ENCODE assay signal across 33 cellular contexts in genomic region chr10:88968316-88968882, GRCh38. TPM values are rescaled to one million over a fixed set of nuclear protein-coding genes. Genes with fewer than 3 reads are reported as not detected.
DNase-seq lines count a peak whose midpoint lies in the region; ATAC-seq and TF ChIP-seq lines count a peak whose summit lies in the region.
"Had no signal": no experiment of that assay in that cellular context is flagged by ENCODE, and none has a peak within 500 bp of the region (broad histone marks: within the 10 kb centered on the region; RNA-seq: fewer than 3 reads in every experiment).

No MANE protein-coding gene starts in this region.

- 38% methylated on average over 3 of the region's 3 CpGs for WGBS in esophagus muscularis mucosa

- TF ChIP-seq CTCF in esophagus muscularis mucosa (IDR thresholded peaks at IDR 0.05) (no peak), osteocyte (IDR thresholded peaks at IDR 0.05) (no peak), tibial artery (IDR thresholded peaks at IDR 0.05) (no peak), PC-3 (conservative IDR thresholded peaks at IDR 0.05; ENCODE audit: low read depth, low read length) (no peak)

- peak; percentile 22 for DNase-seq in GM03348 (ENCODE audit: low spot score)
- no peak for DNase-seq in esophagus muscularis mucosa (ENCODE audit: extremely low spot score)
- DNase-seq in osteocyte (ENCODE audit: extremely low spot score, unreplicated experiment) = no peak
- DNase-seq in tibial artery = no peak
- no peak for DNase-seq in PC-3
- DNase-seq in NCI-H69 (lab: John Stamatoyannopoulos, UW) = no peak
- DNase-seq in NCI-H2171 (lab: John Stamatoyannopoulos, UW) = no peak
- DNase-seq in activated naive CD4-positive, alpha-beta T cell treated with anti-CD3 and anti-CD28 coated beads, Interleukin-2, amount 10 ng/mL, durations not matched to agents 7 days and 5 days = no peak
- DNase-seq: ACHN; activated CD4-positive, alpha-beta T cell treated with anti-CD3 and anti-CD28 coated beads for 4 hours; activated CD8-positive, alpha-beta memory T cell treated with anti-CD3 and anti-CD28 coated beads for 24 hours; activated gamma-delta T cell treated with Interleukin-2 at 50 U/mL for 16 hours; activated naive CD8-positive, alpha-beta T cell treated with anti-CD3 and anti-CD28 coated beads, Interleukin-2, amount 50 U/mL, for 24 hours; activated T-cell treated with anti-CD3 and anti-CD28 coated beads, Interleukin-2, amount 50 U/mL, for 24 hours; body of pancreas; Calu3; effector memory CD4-positive, alpha-beta T cell; foreskin melanocyte; NCI-H1092 treated with DMSO at 0.1 percent for 48 hours; NCI-H1930; NCI-H526; Peyer's patch; posterior cingulate gyrus; SHP77 treated with DMSO at 0.1 percent for 48 hours; stimulated activated naive CD8-positive, alpha-beta T cell treated with anti-CD3 and anti-CD28 coated beads, Interleukin-15, amount 100 ng/mL, for 72 hours; T-helper 9 cell; upper lobe of left lung had no signal

- H3K27ac ChIP-seq in esophagus muscularis mucosa (replicated peaks in 1 of 4) (peak overlapping the region; percentile 70 to 79 (median 76)), tibial artery (peak overlapping the region; percentile 77 to 81), PC-3 (ENCODE audit: low read length) (no peak overlapping the region)
- H3K27ac ChIP-seq: body of pancreas, neural progenitor cell, Peyer's patch, upper lobe of left lung, VCaP had no signal

- H3K9me3 Mint-ChIP-seq in osteocyte (ENCODE audit: unreplicated experiment) = no peaks in the 10 kb centered on the region
- H3K9me3 Mint-ChIP-seq in activated naive CD4-positive, alpha-beta T cell treated with anti-CD3 and anti-CD28 coated beads, Interleukin-2, amount 10 ng/mL, durations not matched to agents 7 days and 5 days = no peaks in the 10 kb centered on the region
- H3K9me3 Mint-ChIP-seq: activated naive CD8-positive, alpha-beta T cell treated with anti-CD3 and anti-CD28 coated beads, Interleukin-2, amount 50 U/mL, for 24 hours; activated T-cell treated with anti-CD3 and anti-CD28 coated beads, Interleukin-2, amount 50 U/mL, for 24 hours; CD14-positive monocyte; neural progenitor cell; stimulated activated naive CD8-positive, alpha-beta T cell treated with anti-CD3 and anti-CD28 coated beads, Interleukin-15, amount 100 ng/mL, for 72 hours had no signal

- no peaks in the 10 kb centered on the region for H3K9me2 ChIP-seq in PC-3 (replicated peaks; ENCODE audit: low read length)

- no peaks in the 10 kb centered on the region for H4K20me1 ChIP-seq in PC-3 (ENCODE audit: low read length)

- no peak for ATAC-seq in PC-3
- ATAC-seq: activated naive CD8-positive, alpha-beta T cell treated with anti-CD3 and anti-CD28 coated beads, Interleukin-2, amount 50 U/mL, for 24 hours; body of pancreas; GM12878; sciatic nerve; stimulated activated naive CD8-positive, alpha-beta T cell treated with anti-CD3 and anti-CD28 coated beads, Interleukin-15, amount 100 ng/mL, for 72 hours had no signal

- no peak for TF ChIP-seq POLR2A in esophagus muscularis mucosa (IDR thresholded peaks at IDR 0.05; ENCODE audit: low read depth)

- BruUV-seq in PC-3 (replicated peaks; lab: Mats Ljungman, UMichigan) = no TSS peak

- intact Hi-C loops in esophagus muscularis mucosa (cut with DNase I) (no loop called here), tibial artery (cut with DNase I; ENCODE audit: low total_unique reads) (no loop called here), PC-3 (cut with micrococcal nuclease) (no loop called here)

- H2AFZ ChIP-seq in PC-3 (ENCODE audit: low read length) = no peak overlapping the region
- H2AFZ ChIP-seq: neural progenitor cell had no signal

- no peaks in the 10 kb centered on the region for H3K79me2 ChIP-seq in PC-3 (ENCODE audit: low read length)

- H3K4me1 Mint-ChIP-seq in osteocyte (ENCODE audit: unreplicated experiment) = peaks cover 37% of the 10 kb centered on the region
- H3K4me1 Mint-ChIP-seq in activated naive CD4-positive, alpha-beta T cell treated with anti-CD3 and anti-CD28 coated beads, Interleukin-2, amount 10 ng/mL, durations not matched to agents 7 days and 5 days = peaks cover 4% of the 10 kb centered on the region
- H3K4me1 Mint-ChIP-seq: activated naive CD8-positive, alpha-beta T cell treated with anti-CD3 and anti-CD28 coated beads, Interleukin-2, amount 50 U/mL, for 24 hours; neural progenitor cell; stimulated activated naive CD8-positive, alpha-beta T cell treated with anti-CD3 and anti-CD28 coated beads, Interleukin-15, amount 100 ng/mL, for 72 hours had no signal

- CTCF ChIA-PET in PC-3 (lab: Charles Lee) = interaction anchor here (0.5 kb wide), 1 partner anchor 22 kb away, joined by 3 read pairs; no protein-coding TSS in a partner anchor
- CTCF ChIA-PET in activated naive CD4-positive, alpha-beta T cell treated with anti-CD3 and anti-CD28 coated beads, Interleukin-2, amount 10 ng/mL, durations not matched to agents 7 days and 5 days (lab: Charles Lee) = interaction anchor here (1.5 kb wide), 1 partner anchor 36 kb away, joined by 3 read pairs; no protein-coding TSS in a partner anchor

- peaks cover 19 to 80% (median 76%) of the 10 kb centered on the region in 4 donors for H3K4me1 ChIP-seq in esophagus muscularis mucosa
- H3K4me1 ChIP-seq in tibial artery = peaks cover 0 to 99% (median 53%) of the 10 kb centered on the region in 4 donors
- H3K4me1 ChIP-seq in PC-3 (ENCODE audit: insufficient read depth, low read length) = no peaks in the 10 kb centered on the region
- H3K4me1 ChIP-seq: body of pancreas, neural progenitor cell, Peyer's patch had no signal

- no peak for TF ChIP-seq EP300 in esophagus muscularis mucosa (IDR thresholded peaks at IDR 0.05)

- POLR2A ChIA-PET in PC-3 (lab: Charles Lee; ENCODE audit: unreplicated experiment) = no interaction called here

- H3K36me3 Mint-ChIP-seq in osteocyte (ENCODE audit: unreplicated experiment) = no peaks in the 10 kb centered on the region
- peaks cover 1% of the 10 kb centered on the region for H3K36me3 Mint-ChIP-seq in activated naive CD4-positive, alpha-beta T cell treated with anti-CD3 and anti-CD28 coated beads, Interleukin-2, amount 10 ng/mL, durations not matched to agents 7 days and 5 days
- H3K36me3 Mint-ChIP-seq: CD14-positive monocyte, neural progenitor cell had no signal

- no peak overlapping the region for H3K4me2 ChIP-seq in PC-3 (ENCODE audit: low read length)
- H3K4me2 ChIP-seq: neural progenitor cell had no signal

- no peaks in the 10 kb centered on the region for H3K36me3 ChIP-seq in esophagus muscularis mucosa
- no peaks in the 10 kb centered on the region for H3K36me3 ChIP-seq in tibial artery
- no peaks in the 10 kb centered on the region for H3K36me3 ChIP-seq in PC-3 (ENCODE audit: low read depth, low read length)
- H3K36me3 ChIP-seq: neural progenitor cell, Peyer's patch, upper lobe of left lung had no signal

- H3K27me3 Mint-ChIP-seq in osteocyte (ENCODE audit: unreplicated experiment) = no peaks in the 10 kb centered on the region
- H3K27me3 Mint-ChIP-seq in activated naive CD4-positive, alpha-beta T cell treated with anti-CD3 and anti-CD28 coated beads, Interleukin-2, amount 10 ng/mL, durations not matched to agents 7 days and 5 days = no peaks in the 10 kb centered on the region
- H3K27me3 Mint-ChIP-seq: activated naive CD8-positive, alpha-beta T cell treated with anti-CD3 and anti-CD28 coated beads, Interleukin-2, amount 50 U/mL, for 24 hours; activated T-cell treated with anti-CD3 and anti-CD28 coated beads, Interleukin-2, amount 50 U/mL, for 24 hours; stimulated activated naive CD8-positive, alpha-beta T cell treated with anti-CD3 and anti-CD28 coated beads, Interleukin-15, amount 100 ng/mL, for 72 hours had no signal

- H3F3A ChIP-seq in PC-3 (ENCODE audit: low read length, unreplicated experiment) = no peaks in the 10 kb centered on the region

- no peak overlapping the region for H3K4me3 Mint-ChIP-seq in osteocyte (ENCODE audit: unreplicated experiment)
- H3K4me3 Mint-ChIP-seq in activated naive CD4-positive, alpha-beta T cell treated with anti-CD3 and anti-CD28 coated beads, Interleukin-2, amount 10 ng/mL, durations not matched to agents 7 days and 5 days = no peak overlapping the region
- H3K4me3 Mint-ChIP-seq: activated naive CD8-positive, alpha-beta T cell treated with anti-CD3 and anti-CD28 coated beads, Interleukin-2, amount 50 U/mL, for 24 hours; activated T-cell treated with anti-CD3 and anti-CD28 coated beads, Interleukin-2, amount 50 U/mL, for 24 hours; CD14-positive monocyte; neural progenitor cell; stimulated activated naive CD8-positive, alpha-beta T cell treated with anti-CD3 and anti-CD28 coated beads, Interleukin-15, amount 100 ng/mL, for 72 hours had no signal

- H3K9me3 ChIP-seq in esophagus muscularis mucosa (no peaks in the 10 kb centered on the region), tibial artery (no peaks in the 10 kb centered on the region), PC-3 (ENCODE audit: low read length) (no peaks in the 10 kb centered on the region)
- H3K9me3 ChIP-seq: body of pancreas, Peyer's patch, upper lobe of left lung had no signal

- no peak overlapping the region for H3K4me3 ChIP-seq in esophagus muscularis mucosa
- no peak overlapping the region for H3K4me3 ChIP-seq in tibial artery
- H3K4me3 ChIP-seq in PC-3 (ENCODE audit: low read length) = no peak overlapping the region
- H3K4me3 ChIP-seq: body of pancreas, GM12878, lung, neural progenitor cell, Peyer's patch, upper lobe of left lung had no signal

- H3K9ac ChIP-seq in PC-3 (ENCODE audit: low read length) = no peak overlapping the region
- H3K9ac ChIP-seq: neural progenitor cell had no signal

- H3K27me3 ChIP-seq in esophagus muscularis mucosa (no peaks in the 10 kb centered on the region), tibial artery (no peaks in the 10 kb centered on the region), PC-3 (ENCODE audit: low read length) (no peaks in the 10 kb centered on the region)
- H3K27me3 ChIP-seq: body of pancreas, neural progenitor cell, Peyer's patch, upper lobe of left lung had no signal

- H3K27ac Mint-ChIP-seq in osteocyte (ENCODE audit: unreplicated experiment) = peak overlapping the region; percentile 33
- H3K27ac Mint-ChIP-seq in activated naive CD4-positive, alpha-beta T cell treated with anti-CD3 and anti-CD28 coated beads, Interleukin-2, amount 10 ng/mL, durations not matched to agents 7 days and 5 days = no peak overlapping the region
- H3K27ac Mint-ChIP-seq: activated naive CD8-positive, alpha-beta T cell treated with anti-CD3 and anti-CD28 coated beads, Interleukin-2, amount 50 U/mL, for 24 hours; activated T-cell treated with anti-CD3 and anti-CD28 coated beads, Interleukin-2, amount 50 U/mL, for 24 hours; CD14-positive monocyte; neural progenitor cell; stimulated activated naive CD8-positive, alpha-beta T cell treated with anti-CD3 and anti-CD28 coated beads, Interleukin-15, amount 100 ng/mL, for 72 hours had no signal

RNA-seq across cellular contexts. Expression of gene ACTA2, which starts 15.8 kb away (rescaled TPM):
- total RNA-seq in esophagus muscularis mucosa (1,000 to 10,000 TPM; 6,391 to 8,723 (median 8,539) TPM), osteocyte (315 and 329 TPM in 2 replicates), PC-3 (2014; rRNA removed) (2.7 TPM in 1 of 2 replicates, not detected in the other)

RNA-seq across cellular contexts. Expression of gene FAS, which starts 22.2 kb away (rescaled TPM):
- 10 to 100 TPM; 16.6 to 27.5 (median 18.7) TPM for total RNA-seq in esophagus muscularis mucosa
- total RNA-seq in osteocyte = 6.9 and 8.8 TPM in 2 replicates
- total RNA-seq in PC-3 (2014; rRNA removed) = 3.5 and 4.8 TPM in 2 replicates

Comparison
In these comparisons a context has a peak if more than half of its experiments do, and no peak if none do; other contexts are left out.
1. RNA of gene ACTA2, which starts 15.8 kb away (total RNA-seq): 6,391 to 8,723 TPM in esophagus muscularis mucosa and 315 to 329 TPM in osteocyte; 2.7 TPM in PC-3; every median in the first group is over 10 times any median in the second.